ENCODE assay signal across 1 cellular context in the genomic region with DNA sequence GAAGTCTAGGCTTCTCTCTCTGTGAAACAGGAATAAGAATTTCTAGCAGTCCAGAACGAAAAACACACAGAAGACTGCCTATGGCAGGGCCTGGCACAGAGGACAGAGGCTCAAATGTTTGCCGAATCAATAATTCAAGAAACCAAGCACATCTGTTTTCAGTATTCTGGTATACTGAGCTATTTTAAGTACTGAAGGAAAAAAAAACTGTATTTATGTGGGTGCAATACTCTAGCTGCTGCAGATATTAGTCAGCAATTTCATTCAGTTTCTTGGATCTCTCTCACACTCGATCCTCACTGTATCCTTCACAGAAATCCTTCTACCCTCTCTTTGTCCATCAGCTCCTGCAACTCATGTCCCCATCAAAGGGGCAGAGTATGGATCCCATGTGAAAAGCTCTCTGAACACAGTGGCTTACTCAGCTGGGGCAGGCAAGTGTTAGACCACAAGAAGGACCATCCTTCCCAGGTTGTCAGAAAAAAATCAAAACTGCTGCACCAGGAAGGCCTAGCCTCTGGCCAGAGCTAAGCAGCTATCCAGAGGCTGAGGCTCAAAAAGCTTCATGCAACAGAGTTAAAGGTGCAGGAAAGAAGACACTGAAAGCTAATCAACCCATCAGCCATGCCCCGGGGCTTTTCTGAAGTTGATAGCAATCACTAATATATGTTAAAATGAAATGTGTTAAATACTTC.
TF ChIP-seq lines count a peak whose summit lies in the region.

No MANE protein-coding gene starts in this region.

TF ChIP-seq in A549, 52 proteins besides CTCF, POLR2A, EP300 and RAD21 (continued from another document):
- no peak for TF ChIP-seq ELK1 (IDR thresholded peaks at IDR 0.05; ENCODE audit: low read depth, low read length)
- no peak for TF ChIP-seq JUN (IDR thresholded peaks at IDR 0.05)
- no peak for TF ChIP-seq ZNF302 (CRISPR knock-in tag; IDR thresholded peaks at IDR 0.05)
- TF ChIP-seq TP53 (CRISPR knock-in tag; IDR thresholded peaks at IDR 0.05): no peak
- no peak for TF ChIP-seq CBX2 (IDR thresholded peaks at IDR 0.05; ENCODE audit: borderline replicate concordance, low read depth)
- no peak for TF ChIP-seq ZSCAN20 (CRISPR knock-in tag; IDR thresholded peaks at IDR 0.05)
- TF ChIP-seq EHF (CRISPR knock-in tag; IDR thresholded peaks at IDR 0.05): no peak
- no peak for TF ChIP-seq NR3C1 (IDR thresholded peaks at IDR 0.05)
- TF ChIP-seq MAZ (IDR thresholded peaks at IDR 0.05; ENCODE audit: borderline replicate concordance, low read depth, low read length): no peak
- no peak for TF ChIP-seq GATA3 (IDR thresholded peaks at IDR 0.05; ENCODE audit: borderline replicate concordance)
- no peak for TF ChIP-seq RCOR1 (IDR thresholded peaks at IDR 0.05; ENCODE audit: low read depth, low read length)
- no peak for TF ChIP-seq MAFK (IDR thresholded peaks at IDR 0.05; ENCODE audit: partially characterized antibody)
